In genomic region chr15:40766906-40767837, GRCh38 we compare ENCODE assay signal across 15 cellular contexts. TPM values are rescaled to one million over a fixed set of nuclear protein-coding genes. Genes with fewer than 3 reads are reported as not detected.
A peak's percentile ranks its signal among the peaks of the same experiment; 100 is the strongest.
DNase-seq lines count a peak whose midpoint lies in the region; ATAC-seq, FAIRE-seq and TF ChIP-seq lines count a peak whose summit lies in the region.
"Had no signal": no experiment of that assay in that cellular context is flagged by ENCODE, and none has a peak within 500 bp of the region (broad histone marks: within the 10 kb centered on the region; RNA-seq: fewer than 3 reads in every experiment).

No MANE protein-coding gene starts in this region.

- H3K9me3 ChIP-seq in K562 (replicated peaks; ENCODE audit: control insufficient read depth, insufficient read depth, low read depth, low read length) (no peaks in the 10 kb centered on the region), kidney (ENCODE audit: control insufficient read depth in 1 of 2, low read length in 2 of 2) (no peaks in the 10 kb centered on the region)
- H3K9me3 ChIP-seq: Peyer's patch had no signal

- H3K9me3 Mint-ChIP-seq in osteocyte (ENCODE audit: unreplicated experiment) = no peaks in the 10 kb centered on the region
- H3K9me3 Mint-ChIP-seq: activated naive CD4-positive, alpha-beta T cell treated with anti-CD3 and anti-CD28 coated beads, Interleukin-2, amount 50 U/mL, for 72 hours; stimulated activated memory B cell treated with anti-CD40 and anti-IgM and Interleukin-4, amounts not matched to agents 10 μg/mL and 1 μg/mL and 100 μg/mL, for 72 hours had no signal

- H3K36me3 Mint-ChIP-seq in osteocyte (ENCODE audit: unreplicated experiment) = peaks cover 7% of the 10 kb centered on the region
- H3K36me3 Mint-ChIP-seq: activated naive CD4-positive, alpha-beta T cell treated with anti-CD3 and anti-CD28 coated beads, Interleukin-2, amount 50 U/mL, for 72 hours had no signal

- ATAC-seq in K562 = no peak
- ATAC-seq: activated naive CD4-positive, alpha-beta T cell treated with anti-CD3 and anti-CD28 coated beads, Interleukin-2, amount 50 U/mL, for 72 hours; stimulated activated memory B cell treated with anti-CD40 and anti-IgM and Interleukin-4, amounts not matched to agents 10 μg/mL and 1 μg/mL and 100 μg/mL, for 72 hours had no signal

- H3K9me1 ChIP-seq in K562 (ENCODE audit: control insufficient read depth, insufficient read depth, low read length) = no peaks in the 10 kb centered on the region

- no peak for TF ChIP-seq RAD21 in K562 (CRISPR knock-in tag; conservative IDR thresholded peaks at IDR 0.05 in 1 of 2, IDR thresholded peaks at IDR 0.05 in 1 of 2)

- TF ChIP-seq EP300 in K562 (IDR thresholded peaks at IDR 0.05; ENCODE audit: low read length) = no peak

- H3K9ac ChIP-seq in K562 (ENCODE audit: insufficient read depth in 1 of 2, low read depth in 2 of 2, low read length in 2 of 2) = peak overlapping the region in 1 of 2 experiments; percentile 63; a peak in 2 of 4 replicates
- H3K9ac ChIP-seq in kidney (ENCODE audit: low read length in 2 of 2) = no peak overlapping the region

- 70% methylated on average over 23 of the region's 32 CpGs for WGBS in K562 (ENCODE audit: insufficient coverage, low coverage, missing lambda C conversion rate)

- H2AFZ ChIP-seq in K562 (ENCODE audit: low read depth, low read length) = no peak overlapping the region

- H3K4me3 ChIP-seq in K562 (no peak overlapping the region), kidney (ENCODE audit: low read length in 2 of 2) (no peak overlapping the region)
- H3K4me3 ChIP-seq: lung, Peyer's patch had no signal

- H3K27ac ChIP-seq in K562 (ENCODE audit: extremely low read depth, low read depth, low read length) (no peak overlapping the region), kidney (ENCODE audit: low read depth in 2 of 2, low read length in 2 of 2) (no peak overlapping the region)

- H3K4me2 ChIP-seq in K562 (ENCODE audit: insufficient read depth, low read length) = no peak overlapping the region

- H3K4me1 ChIP-seq in K562 (replicated peaks in 1 of 2; ENCODE audit: control insufficient read depth in 2 of 2, insufficient read depth in 2 of 2, low read length in 2 of 2) (peaks cover 21 to 73% of the 10 kb centered on the region in 2 experiments; a peak in 4 of 5 replicates), kidney (ENCODE audit: control insufficient read depth in 1 of 2, insufficient read depth in 1 of 2, low read depth in 1 of 2, low read length in 2 of 2) (peaks cover 4 to 17% of the 10 kb centered on the region in 2 donors)

- in situ Hi-C loops in K562 (cut with MboI) = no loop called here

- CTCF ChIA-PET in K562 (lab: Yijun Ruan, JAX; ENCODE audit: low intra/inter-chr PET ratio) = no interaction called here

- peaks cover 52% of the 10 kb centered on the region for H3K4me1 Mint-ChIP-seq in osteocyte (ENCODE audit: unreplicated experiment)

- H3K79me2 ChIP-seq in K562 (ENCODE audit: control insufficient read depth, insufficient read depth, low read length) = no peaks in the 10 kb centered on the region

- DNase-seq in EH (ENCODE audit: low read depth) = peak; percentile 57
- DNase-seq in LoVo (ENCODE audit: low spot score) = peak; percentile 58
- DNase-seq in K562 (ENCODE audit: extremely low read depth in 1 of 4, low spot score in 3 of 4) = peak in 1 of 4 experiments; percentile 39
- DNase-seq in kidney = peak; percentile 71
- DNase-seq in osteocyte (ENCODE audit: extremely low spot score, unreplicated experiment) = no peak
- DNase-seq in middle frontal gyrus (ENCODE audit: extremely low spot score, low spot score) = no peak
- no peak for DNase-seq in NCI-H187 treated with DMSO at 0.1 percent for 48 hours (lab: John Stamatoyannopoulos, UW)
- no peak for DNase-seq in activated T-cell treated with anti-CD3 and anti-CD28 coated beads for 4 hours
- DNase-seq: activated CD8-positive, alpha-beta memory T cell treated with anti-CD3 and anti-CD28 coated beads for 24 hours; stimulated activated CD4-positive, alpha-beta T cell treated with anti-CD3 and anti-CD28 coated beads, Interleukin-1b, Interleukin-23, amount 100 ng/mL, for 48 hours; T-helper 9 cell had no signal

- no peak for FAIRE-seq in K562 (lab: Jason Lieb, UNC)
- FAIRE-seq in kidney (lab: Jason Lieb, UNC) = no peak

- intact Hi-C loops in K562 (cut with micrococcal nuclease) = loop anchor here (10.0 kb wide), 1 partner anchor 172 kb away; the partner anchor contains the start of gene KNL1
- intact Hi-C loops in kidney (cut with DNase I) = no loop called here

- H4K20me1 ChIP-seq in K562 (replicated peaks; ENCODE audit: control insufficient read depth, insufficient read depth, low read length) = no peaks in the 10 kb centered on the region; the same call in none of the 2 replicates

- TF ChIP-seq POLR2A in K562 (conservative IDR thresholded peaks at IDR 0.05) = no peak

- BruUV-seq in K562 (replicated peaks; lab: Mats Ljungman, UMichigan) = no TSS peak

- no peak overlapping the region for H3K4me3 Mint-ChIP-seq in osteocyte (ENCODE audit: unreplicated experiment)
- H3K4me3 Mint-ChIP-seq: stimulated activated memory B cell treated with anti-CD40 and anti-IgM and Interleukin-4, amounts not matched to agents 10 μg/mL and 1 μg/mL and 100 μg/mL, for 72 hours had no signal

- H3K27me3 ChIP-seq in K562 (ENCODE audit: control insufficient read depth in 2 of 2, insufficient read depth in 2 of 2, low read length in 2 of 2) = no peaks in the 10 kb centered on the region
- H3K27me3 ChIP-seq: Peyer's patch had no signal

- no peaks in the 10 kb centered on the region for H3K27me3 Mint-ChIP-seq in osteocyte (ENCODE audit: unreplicated experiment)
- H3K27me3 Mint-ChIP-seq: stimulated activated memory B cell treated with anti-CD40 and anti-IgM and Interleukin-4, amounts not matched to agents 10 μg/mL and 1 μg/mL and 100 μg/mL, for 72 hours had no signal

- POLR2A ChIA-PET in K562 (lab: Yijun Ruan, JAX) = interaction anchor here (0.6 to 1.4 kb wide), 5 partner anchors 9 to 127 kb away, joined by 3 to 5 read pairs (median 4); partner anchors contain the start of gene VPS18

- H3K36me3 ChIP-seq in K562 (ENCODE audit: control insufficient read depth, insufficient read depth, low read length) (peaks cover 16% of the 10 kb centered on the region; the same call in 1 of the 3 replicates), kidney (ENCODE audit: control insufficient read depth in 1 of 2, insufficient read depth in 2 of 2, low read length in 2 of 2) (peaks cover 0 to 2% of the 10 kb centered on the region in 2 donors)

- TF ChIP-seq CTCF in K562 (IDR thresholded peaks at IDR 0.05 in 2 of 3, conservative IDR thresholded peaks at IDR 0.05 in 1 of 3; ENCODE audit: insufficient read depth in 2 of 3, low read depth in 1 of 3, low read length in 3 of 3) (no peak), kidney (IDR thresholded peaks at IDR 0.05; ENCODE audit: borderline replicate concordance, extremely low read depth, insufficient read depth) (no peak), osteocyte (IDR thresholded peaks at IDR 0.05) (no peak)

- no peak overlapping the region for H3K27ac Mint-ChIP-seq in osteocyte (ENCODE audit: unreplicated experiment)

RNA-seq across cellular contexts. Expression of gene C15orf62, which starts 2.6 kb away (rescaled TPM):
- total RNA-seq in K562 (2011; cell fraction: chromatin; rRNA removed; ENCODE audit: low replicate concordance) = 0.51 and 0.67 TPM in 2 replicates
- 0.39 and 0.50 TPM in 2 replicates for total RNA-seq in K562 (2011; cell fraction: nucleolus; rRNA removed)
- 0.22 TPM in 1 of 2 replicates, not detected in the other for total RNA-seq in K562 (2011; cell fraction: nucleoplasm; rRNA removed)
- total RNA-seq in K562 (2014; rRNA removed) (0.29 and 0.36 TPM in 2 replicates), K562 (2014; rRNA removed; fragmentation: Illumina TruSeq; extraction: Trizol) (0.22 and 0.29 TPM in 2 replicates), K562 (2015; rRNA removed; fragmentation: Illumina TruSeq; extraction: Trizol) (0.57 and 0.76 TPM in 2 replicates), K562 (2021) (0.40 and 0.45 TPM in 2 replicates), kidney (1.4 TPM), osteocyte (not detected in 2 replicates)
- polyA plus RNA-seq in K562 (2011; rRNA removed) (0.08 and 0.20 TPM in 2 replicates), K562 (2014; fragmentation: Illumina TruSeq; extraction: Trizol) (0.28 and 0.31 TPM in 2 replicates), K562 (2014; fragmentation: Nextera tagmentation; extraction: Ambion mirVana) (under 1 TPM in 1 of 2 experiments, not detected in 1; 0.01 TPM), K562 (2014; rRNA removed) (0.17 and 0.32 TPM in 2 replicates), kidney (ENCODE audit: insufficient read depth, low read depth, low replicate concordance) (0.47 TPM)
- polyA plus RNA-seq in K562 (2011; cell fraction: cytosol; rRNA removed) = 0.12 and 0.15 TPM in 2 replicates
- 0.24 and 0.34 TPM in 2 replicates for polyA plus RNA-seq in K562 (2011; cell fraction: nucleus; rRNA removed)
- 1.0 and 2.9 TPM in 2 replicates for polyA plus RNA-seq in K562 (2012)
- polyA minus RNA-seq in K562 (2011; rRNA and poly(A)+ RNA removed) = 0.28 and 0.36 TPM in 2 replicates
- polyA minus RNA-seq in K562 (2011; cell fraction: cytosol; rRNA and poly(A)+ RNA removed) = not detected in 2 replicates
- polyA minus RNA-seq in K562 (2011; cell fraction: nucleus; rRNA and poly(A)+ RNA removed) = 0.27 and 0.67 TPM in 2 replicates

RNA-seq across cellular contexts. Expression of gene GCHFR, which starts 3.3 kb away (rescaled TPM):
- total RNA-seq in K562 (2011; cell fraction: chromatin; rRNA removed; ENCODE audit: low replicate concordance) = 5.8 and 10.5 TPM in 2 replicates
- 15.2 and 19.6 TPM in 2 replicates for total RNA-seq in K562 (2011; cell fraction: nucleolus; rRNA removed)
- 9.9 and 10.0 TPM in 2 replicates for total RNA-seq in K562 (2011; cell fraction: nucleoplasm; rRNA removed)
- total RNA-seq in K562 (2014; rRNA removed) = 81.2 and 83.5 TPM in 2 replicates
- total RNA-seq in K562 (2014; rRNA removed; fragmentation: Illumina TruSeq; extraction: Trizol) = 5.3 and 8.7 TPM in 2 replicates
- total RNA-seq in K562 (2015; rRNA removed; fragmentation: Illumina TruSeq; extraction: Trizol) = 28.2 and 30.0 TPM in 2 replicates
- 31.9 and 37.3 TPM in 2 replicates for total RNA-seq in K562 (2021)
- 20.8 and 33.6 TPM in 2 replicates for polyA plus RNA-seq in K562 (2011; rRNA removed)
- 73.6 and 108 TPM in 2 replicates for polyA plus RNA-seq in K562 (2011; cell fraction: cytosol; rRNA removed)
- 19.7 and 25.2 TPM in 2 replicates for polyA plus RNA-seq in K562 (2011; cell fraction: nucleus; rRNA removed)
- polyA plus RNA-seq in K562 (2012) = 27.0 and 47.9 TPM in 2 replicates
- polyA plus RNA-seq in K562 (2014; fragmentation: Illumina TruSeq; extraction: Trizol) = 16.0 and 25.7 TPM in 2 replicates
- polyA plus RNA-seq in K562 (2014; fragmentation: Nextera tagmentation; extraction: Ambion mirVana) = 10 to 100 TPM; 10.1 to 18.2 TPM
- 55.2 and 75.1 TPM in 2 replicates for polyA plus RNA-seq in K562 (2014; rRNA removed)
- polyA minus RNA-seq in K562 (2011; rRNA and poly(A)+ RNA removed) = 4.2 and 5.4 TPM in 2 replicates
- polyA minus RNA-seq in K562 (2011; cell fraction: cytosol; rRNA and poly(A)+ RNA removed) = 9.0 and 17.8 TPM in 2 replicates
- polyA minus RNA-seq in K562 (2011; cell fraction: nucleus; rRNA and poly(A)+ RNA removed) = 11.4 and 17.0 TPM in 2 replicates
- 15.4 TPM for total RNA-seq in kidney
- 145 TPM for polyA plus RNA-seq in kidney (ENCODE audit: insufficient read depth, low read depth, low replicate concordance)
- 3.8 and 5.1 TPM in 2 replicates for total RNA-seq in osteocyte

RNA-seq across cellular contexts. Expression of gene RMDN3, which starts 12.1 kb away (rescaled TPM):
- 63.2 and 82.7 TPM in 2 replicates for total RNA-seq in K562 (2011; cell fraction: chromatin; rRNA removed; ENCODE audit: low replicate concordance)
- 59.7 and 60.7 TPM in 2 replicates for total RNA-seq in K562 (2011; cell fraction: nucleolus; rRNA removed)
- 60.9 and 71.7 TPM in 2 replicates for total RNA-seq in K562 (2011; cell fraction: nucleoplasm; rRNA removed)
- 25.9 and 33.8 TPM in 2 replicates for total RNA-seq in K562 (2014; rRNA removed)
- 23.5 and 24.9 TPM in 2 replicates for total RNA-seq in K562 (2014; rRNA removed; fragmentation: Illumina TruSeq; extraction: Trizol)
- 25.4 and 26.4 TPM in 2 replicates for total RNA-seq in K562 (2015; rRNA removed; fragmentation: Illumina TruSeq; extraction: Trizol)
- total RNA-seq in K562 (2021) = 38.2 and 39.4 TPM in 2 replicates
- polyA plus RNA-seq in K562 (2011; rRNA removed) = 28.9 and 32.7 TPM in 2 replicates
- 22.9 and 23.4 TPM in 2 replicates for polyA plus RNA-seq in K562 (2011; cell fraction: cytosol; rRNA removed)
- 38.7 and 41.9 TPM in 2 replicates for polyA plus RNA-seq in K562 (2011; cell fraction: nucleus; rRNA removed)
- 32.4 and 38.8 TPM in 2 replicates for polyA plus RNA-seq in K562 (2012)
- 31.4 and 33.3 TPM in 2 replicates for polyA plus RNA-seq in K562 (2014; fragmentation: Illumina TruSeq; extraction: Trizol)
- 1 to 10 TPM; 8.1 to 8.9 TPM for polyA plus RNA-seq in K562 (2014; fragmentation: Nextera tagmentation; extraction: Ambion mirVana)
- 35.7 and 36.4 TPM in 2 replicates for polyA plus RNA-seq in K562 (2014; rRNA removed)
- polyA minus RNA-seq in K562 (2011; rRNA and poly(A)+ RNA removed) = 19.4 and 23.6 TPM in 2 replicates
- 13.7 and 16.1 TPM in 2 replicates for polyA minus RNA-seq in K562 (2011; cell fraction: cytosol; rRNA and poly(A)+ RNA removed)
- polyA minus RNA-seq in K562 (2011; cell fraction: nucleus; rRNA and poly(A)+ RNA removed) = 13.3 and 25.8 TPM in 2 replicates
- total RNA-seq in kidney = 38.2 TPM
- 34.9 TPM for polyA plus RNA-seq in kidney (ENCODE audit: insufficient read depth, low read depth, low replicate concordance)
- 30.2 and 35.6 TPM in 2 replicates for total RNA-seq in osteocyte

RNA-seq across cellular contexts. Expression of gene ZFYVE19, which starts 39.7 kb away (rescaled TPM):
- 53.9 and 97.1 TPM in 2 replicates for total RNA-seq in K562 (2011; cell fraction: chromatin; rRNA removed; ENCODE audit: low replicate concordance)
- total RNA-seq in K562 (2011; cell fraction: nucleolus; rRNA removed) = 55.0 and 62.4 TPM in 2 replicates
- 34.8 and 43.8 TPM in 2 replicates for total RNA-seq in K562 (2011; cell fraction: nucleoplasm; rRNA removed)
- 13.1 and 20.8 TPM in 2 replicates for total RNA-seq in K562 (2014; rRNA removed)
- total RNA-seq in K562 (2014; rRNA removed; fragmentation: Illumina TruSeq; extraction: Trizol) = 7.9 and 13.1 TPM in 2 replicates
- 20.7 and 22.5 TPM in 2 replicates for total RNA-seq in K562 (2015; rRNA removed; fragmentation: Illumina TruSeq; extraction: Trizol)
- total RNA-seq in K562 (2021) = 18.2 and 19.9 TPM in 2 replicates
- polyA plus RNA-seq in K562 (2011; rRNA removed) = 27.1 and 35.2 TPM in 2 replicates
- 38.7 and 39.7 TPM in 2 replicates for polyA plus RNA-seq in K562 (2011; cell fraction: cytosol; rRNA removed)
- 105 TPM in 2 replicates for polyA plus RNA-seq in K562 (2011; cell fraction: nucleus; rRNA removed)
- polyA plus RNA-seq in K562 (2012) = 23.5 and 35.7 TPM in 2 replicates
- 30.0 and 36.8 TPM in 2 replicates for polyA plus RNA-seq in K562 (2014; fragmentation: Illumina TruSeq; extraction: Trizol)
- polyA plus RNA-seq in K562 (2014; fragmentation: Nextera tagmentation; extraction: Ambion mirVana) = 1 to 10 TPM; 1.5 to 3.6 TPM
- 23.4 and 23.5 TPM in 2 replicates for polyA plus RNA-seq in K562 (2014; rRNA removed)
- 22.6 and 25.2 TPM in 2 replicates for polyA minus RNA-seq in K562 (2011; rRNA and poly(A)+ RNA removed)
- polyA minus RNA-seq in K562 (2011; cell fraction: cytosol; rRNA and poly(A)+ RNA removed) = 11.4 and 13.7 TPM in 2 replicates
- 22.2 and 27.5 TPM in 2 replicates for polyA minus RNA-seq in K562 (2011; cell fraction: nucleus; rRNA and poly(A)+ RNA removed)
- 18.7 TPM for total RNA-seq in kidney
- polyA plus RNA-seq in kidney (ENCODE audit: insufficient read depth, low read depth, low replicate concordance) = 37.5 TPM
- total RNA-seq in osteocyte = 21.1 and 23.6 TPM in 2 replicates

RNA-seq across cellular contexts. Expression of gene DNAJC17, which starts 40.1 kb away (rescaled TPM):
- 52.2 and 75.8 TPM in 2 replicates for total RNA-seq in K562 (2011; cell fraction: chromatin; rRNA removed; ENCODE audit: low replicate concordance)
- total RNA-seq in K562 (2011; cell fraction: nucleolus; rRNA removed) = 35.9 and 41.6 TPM in 2 replicates
- 34.0 and 47.2 TPM in 2 replicates for total RNA-seq in K562 (2011; cell fraction: nucleoplasm; rRNA removed)
- total RNA-seq in K562 (2014; rRNA removed) (57.9 and 60.3 TPM in 2 replicates), K562 (2014; rRNA removed; fragmentation: Illumina TruSeq; extraction: Trizol) (39.5 and 44.2 TPM in 2 replicates), K562 (2015; rRNA removed; fragmentation: Illumina TruSeq; extraction: Trizol) (58.4 and 61.5 TPM in 2 replicates), K562 (2021) (31.2 and 41.0 TPM in 2 replicates), kidney (41.6 TPM), osteocyte (38.1 and 39.8 TPM in 2 replicates)
- polyA plus RNA-seq in K562 (2011; rRNA removed) (33.8 and 37.9 TPM in 2 replicates), K562 (2014; fragmentation: Illumina TruSeq; extraction: Trizol) (51.3 and 68.6 TPM in 2 replicates), K562 (2014; fragmentation: Nextera tagmentation; extraction: Ambion mirVana) (1 to 10 TPM; 2.4 to 9.1 TPM), K562 (2014; rRNA removed) (66.6 and 79.4 TPM in 2 replicates), kidney (ENCODE audit: insufficient read depth, low read depth, low replicate concordance) (56.7 TPM)
- polyA plus RNA-seq in K562 (2011; cell fraction: cytosol; rRNA removed) = 38.9 and 62.7 TPM in 2 replicates
- polyA plus RNA-seq in K562 (2011; cell fraction: nucleus; rRNA removed) = 54.0 and 67.1 TPM in 2 replicates
- polyA plus RNA-seq in K562 (2012) = 31.6 and 35.7 TPM in 2 replicates
- 24.9 and 30.8 TPM in 2 replicates for polyA minus RNA-seq in K562 (2011; rRNA and poly(A)+ RNA removed)
- polyA minus RNA-seq in K562 (2011; cell fraction: cytosol; rRNA and poly(A)+ RNA removed) = 16.6 and 22.6 TPM in 2 replicates
- 9.8 and 36.0 TPM in 2 replicates for polyA minus RNA-seq in K562 (2011; cell fraction: nucleus; rRNA and poly(A)+ RNA removed)

Comparison
In these comparisons a context has a peak if more than half of its experiments do, and no peak if none do; other contexts are left out.
1. DNase-seq: peak in EH (single experiment), LoVo (single experiment) and kidney (single experiment); none in osteocyte (single experiment), middle frontal gyrus (single experiment), NCI-H187 treated with DMSO at 0.1 percent for 48 hours (single experiment) and activated T-cell treated with anti-CD3 and anti-CD28 coated beads for 4 hours (single experiment).